ENCODE assay signal across 1 cellular context in genomic region chr3:172056416-172056815, GRCh38.
TF ChIP-seq lines count a peak whose summit lies in the region.

No MANE protein-coding gene starts in this region.

TF ChIP-seq in HepG2, 621 proteins besides CTCF, POLR2A, EP300 and RAD21 (continued from another document):
- TF ChIP-seq ZBED4 (CRISPR knock-in tag; IDR thresholded peaks at IDR 0.05; ENCODE audit: borderline replicate concordance) (no peak), ZBTB34 (CRISPR knock-in tag; IDR thresholded peaks at IDR 0.05) (no peak)
